Comparison of ENCODE assay signal across 8 cellular contexts in genomic region chr1:9438431-9439073, GRCh38.
DNase-seq lines count a peak whose midpoint lies in the region; ATAC-seq and TF ChIP-seq lines count a peak whose summit lies in the region.

No MANE protein-coding gene starts in this region.

- no peak for TF ChIP-seq CTCF in HEK293 (tag by site-specific recombination; IDR thresholded peaks at IDR 0.05)
- no peak for TF ChIP-seq CTCF in hepatocyte (IDR thresholded peaks at IDR 0.05; ENCODE audit: poor library complexity)

- no peak overlapping the region for H2AFZ ChIP-seq in hepatocyte

- ATAC-seq in natural killer cell treated with Interleukin-12 subunit alpha and Interleukin-12 subunit beta and Interleukin-15 and Interleukin-18, amount 100 ng/mL, for 72 hours = no peak
- no peak for ATAC-seq in HG02571 (IDR thresholded peaks at IDR 0.05; ENCODE audit: unreplicated experiment)

- H3K27ac ChIP-seq in HEK293 (ENCODE audit: extremely low read depth, low read depth, low read length) = no peak overlapping the region
- H3K27ac ChIP-seq in hepatocyte = peak overlapping the region; percentile 89
- H3K27ac ChIP-seq in skeletal muscle tissue (ENCODE audit: low read depth, low read length) = peak overlapping the region; percentile 69

- CTCF ChIA-PET in HEK293 (lab: Yijun Ruan, JAX) = interaction anchor here (0.5 to 1.0 kb wide), 3 partner anchors 12 to 165 kb away, joined by 3 to 4 read pairs (median 4); no protein-coding TSS in a partner anchor

- H3K27me3 ChIP-seq in hepatocyte (no peaks in the 10 kb centered on the region), skeletal muscle tissue (ENCODE audit: control insufficient read depth in 3 of 3, insufficient read depth in 3 of 3, low read length in 3 of 3) (no peaks in the 10 kb centered on the region)

- no peak overlapping the region for H3K4me3 Mint-ChIP-seq in natural killer cell treated with Interleukin-12 subunit alpha and Interleukin-12 subunit beta and Interleukin-15 and Interleukin-18, amount 100 ng/mL, for 72 hours

- no peak overlapping the region for H3K4me2 ChIP-seq in hepatocyte

- DNase-seq in amniotic epithelial cell (ENCODE audit: low read depth) (peak; percentile 100), hepatocyte (ENCODE audit: low spot score) (peak; percentile 75)
- no peak for DNase-seq in natural killer cell treated with Interleukin-12 subunit alpha and Interleukin-12 subunit beta and Interleukin-15 and Interleukin-18, amount 100 ng/mL, for 72 hours (ENCODE audit: low spot score)
- no peak for DNase-seq in activated effector memory CD4-positive, alpha-beta T cell treated with Interleukin-2 at 50 U/mL for 16 hours
- no peak for DNase-seq in effector CD8-positive, alpha-beta T cell (lab: John Stamatoyannopoulos, UW)

- POLR2A ChIA-PET in HEK293 (lab: Yijun Ruan, JAX) = interaction anchor here (1.2 kb wide), 1 partner anchor 12 kb away, joined by 3 read pairs; no protein-coding TSS in a partner anchor

- H3K4me1 ChIP-seq in HEK293 (ENCODE audit: control insufficient read depth, insufficient read depth, low read length) = no peaks in the 10 kb centered on the region
- H3K4me1 ChIP-seq in hepatocyte (ENCODE audit: insufficient read depth) = peaks cover 75% of the 10 kb centered on the region
- peaks cover 46 to 71% (median 51%) of the 10 kb centered on the region in 3 donors for H3K4me1 ChIP-seq in skeletal muscle tissue (ENCODE audit: control insufficient read depth in 3 of 3, insufficient read depth in 3 of 3, low read length in 3 of 3)

- no peak overlapping the region for H3K4me3 ChIP-seq in HEK293 (ENCODE audit: low read depth, low read length)
- no peak overlapping the region for H3K4me3 ChIP-seq in hepatocyte
- peak overlapping the region in 1 of 3 donors; percentile 18 for H3K4me3 ChIP-seq in skeletal muscle tissue (ENCODE audit: low read length in 3 of 3)

- no peak overlapping the region for H3K9ac ChIP-seq in skeletal muscle tissue (ENCODE audit: low read depth in 1 of 3, low read length in 3 of 3)

- H3K79me2 ChIP-seq in hepatocyte = no peaks in the 10 kb centered on the region

- H3K36me3 Mint-ChIP-seq in natural killer cell treated with Interleukin-12 subunit alpha and Interleukin-12 subunit beta and Interleukin-15 and Interleukin-18, amount 100 ng/mL, for 72 hours = no peaks in the 10 kb centered on the region

- H3K9me3 ChIP-seq in HEK293 (ENCODE audit: control insufficient read depth, insufficient read depth, low read depth, low read length) = no peaks in the 10 kb centered on the region
- no peaks in the 10 kb centered on the region for H3K9me3 ChIP-seq in hepatocyte (ENCODE audit: low read depth)
- H3K9me3 ChIP-seq in skeletal muscle tissue (ENCODE audit: control insufficient read depth in 3 of 3, low read length in 3 of 3) = no peaks in the 10 kb centered on the region

- peaks cover 0 to 2% of the 10 kb centered on the region in 2 donors for H3K4me1 Mint-ChIP-seq in natural killer cell treated with Interleukin-12 subunit alpha and Interleukin-12 subunit beta and Interleukin-15 and Interleukin-18, amount 100 ng/mL, for 72 hours (ENCODE audit: low read depth in 2 of 2)

- no peaks in the 10 kb centered on the region for H3K9me3 Mint-ChIP-seq in natural killer cell treated with Interleukin-12 subunit alpha and Interleukin-12 subunit beta and Interleukin-15 and Interleukin-18, amount 100 ng/mL, for 72 hours

- peaks cover 36 to 62% of the 10 kb centered on the region in 2 donors for H3K27me3 Mint-ChIP-seq in natural killer cell treated with Interleukin-12 subunit alpha and Interleukin-12 subunit beta and Interleukin-15 and Interleukin-18, amount 100 ng/mL, for 72 hours

- no peak overlapping the region for H3K27ac Mint-ChIP-seq in natural killer cell treated with Interleukin-12 subunit alpha and Interleukin-12 subunit beta and Interleukin-15 and Interleukin-18, amount 100 ng/mL, for 72 hours

- H3K36me3 ChIP-seq in HEK293 (ENCODE audit: control insufficient read depth in 2 of 2, insufficient read depth in 1 of 2, low read length in 2 of 2) = no peaks in the 10 kb centered on the region
- H3K36me3 ChIP-seq in hepatocyte (replicated peaks; ENCODE audit: insufficient read depth, low read depth) = no peaks in the 10 kb centered on the region
- no peaks in the 10 kb centered on the region for H3K36me3 ChIP-seq in skeletal muscle tissue (ENCODE audit: control insufficient read depth in 3 of 3, insufficient read depth in 3 of 3, low read length in 3 of 3)

- 52% methylated on average over 12 of the region's 12 CpGs for WGBS in hepatocyte (ENCODE audit: low lambda C conversion rate, missing lambda C conversion rate)

- no peaks in the 10 kb centered on the region for H3K9me2 ChIP-seq in hepatocyte (replicated peaks; ENCODE audit: insufficient read depth)

- no peaks in the 10 kb centered on the region for H4K20me1 ChIP-seq in hepatocyte (ENCODE audit: insufficient read depth, poor library complexity, severe bottlenecking)

TF ChIP-seq in HEK293, 187 proteins besides CTCF, POLR2A, EP300 and RAD21:
- TF ChIP-seq TSHZ1 (tag by site-specific recombination; IDR thresholded peaks at IDR 0.05; ENCODE audit: borderline replicate concordance) = no peak
- TF ChIP-seq ZNF544 (tag by site-specific recombination; IDR thresholded peaks at IDR 0.05) = no peak
- peak; percentile 13; the same call in 1 of the 2 replicates for TF ChIP-seq ZIC2 (tag by site-specific recombination; IDR thresholded peaks at IDR 0.05)
- TF ChIP-seq ZNF398 (tag by site-specific recombination; IDR thresholded peaks at IDR 0.05) = peak; percentile 35
- TF ChIP-seq ZNF521 (tag by site-specific recombination; IDR thresholded peaks at IDR 0.05) = no peak
- peak; percentile 96 for TF ChIP-seq PRDM10 (tag by site-specific recombination; IDR thresholded peaks at IDR 0.05)

Comparison
In these comparisons a context has a peak if more than half of its experiments do, and no peak if none do; other contexts are left out.
1. DNase-seq: peak in amniotic epithelial cell (single experiment) and hepatocyte (single experiment); none in natural killer cell treated with Interleukin-12 subunit alpha and Interleukin-12 subunit beta and Interleukin-15 and Interleukin-18, amount 100 ng/mL, for 72 hours (single experiment), activated effector memory CD4-positive, alpha-beta T cell treated with Interleukin-2 at 50 U/mL for 16 hours (single experiment) and effector CD8-positive, alpha-beta T cell (single experiment).